8 cellular contexts compared by ENCODE assay signal in genomic region chr20:18240997-18241396, GRCh38.
"Had no signal": no experiment of that assay in that cellular context is flagged by ENCODE, and none has a peak within 500 bp of the region (broad histone marks: within the 10 kb centered on the region; RNA-seq: fewer than 3 reads in every experiment).

No MANE protein-coding gene starts in this region.

- ATAC-seq: GM23338 had no signal

- H2AFZ ChIP-seq: GM23248, GM23338 had no signal

- DNase-seq: GM23248, GOT3, H7, H9, HCEC 1CT, HFFc6 had no signal

- H3K27ac Mint-ChIP-seq: GM23338, H9, HFFc6 had no signal

- H3K36me3 ChIP-seq: HAP-1 had no signal

- H3K4me1 Mint-ChIP-seq: GM23338 had no signal

- H3K4me3 Mint-ChIP-seq: GM23338, H9, HFFc6 had no signal

- H3K9me3 ChIP-seq: HAP-1 had no signal

- H3K27ac ChIP-seq: GM23248 had no signal

- H3K9ac ChIP-seq: GM23248 had no signal

- H3K9me3 Mint-ChIP-seq: GM23338, H9, HFFc6 had no signal

- H3K4me1 ChIP-seq: HAP-1 had no signal

- H3K4me2 ChIP-seq: GM23338 had no signal

- H3K4me3 ChIP-seq: GM23248, GM23338, HAP-1 had no signal
